In the genomic region with DNA sequence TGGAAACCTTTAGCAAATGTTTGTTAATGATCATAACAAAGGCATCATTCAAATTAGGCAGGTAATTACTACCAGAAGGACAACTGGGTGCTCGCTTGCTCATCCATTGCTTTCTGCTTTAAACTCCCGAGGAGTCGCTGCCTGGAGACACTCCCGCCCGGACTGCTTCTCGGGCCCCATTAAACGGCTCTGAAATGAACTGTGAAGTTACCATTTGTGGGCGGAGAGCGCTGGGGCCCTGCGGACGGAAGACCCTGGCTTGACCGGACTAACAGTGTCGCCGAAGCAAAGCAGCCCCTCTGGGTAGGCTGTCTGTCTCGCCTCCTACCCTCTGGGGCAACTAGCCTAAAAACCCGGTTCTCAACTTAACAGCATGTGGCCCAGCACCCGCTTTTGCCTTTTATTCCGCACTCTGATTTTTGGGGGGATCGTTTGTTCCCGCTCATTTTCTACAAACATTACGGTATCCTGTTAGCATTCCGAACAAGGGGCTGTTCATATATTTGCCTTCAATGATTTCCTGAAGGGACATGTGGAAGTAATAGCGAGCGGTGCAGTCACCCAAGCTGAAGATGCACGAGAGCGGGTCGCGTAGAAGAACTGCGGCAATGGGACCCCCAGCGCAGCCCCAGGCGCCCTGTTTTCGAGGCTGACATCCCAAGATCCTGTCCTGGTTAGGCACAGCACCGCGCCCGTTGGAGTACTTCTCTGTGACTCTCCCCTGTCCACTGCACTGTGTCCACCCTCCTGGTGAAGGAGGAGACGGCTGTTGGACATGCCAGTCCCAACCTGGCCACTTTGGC, we compare ENCODE assay signal across 8 cellular contexts. TPM values are rescaled to one million over a fixed set of nuclear protein-coding genes. Genes with fewer than 3 reads are reported as not detected.
DNase-seq lines count a peak whose midpoint lies in the region; ATAC-seq and TF ChIP-seq lines count a peak whose summit lies in the region.

No MANE protein-coding gene starts in this region.

- DNase-seq in D341Med (ENCODE audit: low spot score) (peak; percentile 39), left cardiac atrium (peak; percentile 45), retinal pigment epithelial cell (ENCODE audit: low read depth) (no peak)
- no peak for DNase-seq in activated T-cell treated with anti-CD3 and anti-CD28 coated beads, Interleukin-2, amount 50 U/mL, for 72 hours
- no peak for DNase-seq in NK-92 treated with Interleukin-12 subunit alpha and Interleukin-12 subunit beta, amount 100 ng/mL, for 24 hours (lab: John Stamatoyannopoulos, UW)

- peak overlapping the region; percentile 73 for H3K4me3 ChIP-seq in retinal pigment epithelial cell (ENCODE audit: low read length)

- peaks cover 49% of the 10 kb centered on the region for H3K4me1 Mint-ChIP-seq in activated T-cell treated with anti-CD3 and anti-CD28 coated beads, Interleukin-2, amount 50 U/mL, for 72 hours (ENCODE audit: low read depth)

- H3K4me3 Mint-ChIP-seq in activated T-cell treated with anti-CD3 and anti-CD28 coated beads, Interleukin-2, amount 50 U/mL, for 72 hours = peak overlapping the region; percentile 71 to 85

- H3K27ac Mint-ChIP-seq in activated T-cell treated with anti-CD3 and anti-CD28 coated beads, Interleukin-2, amount 50 U/mL, for 72 hours = no peak overlapping the region

- peaks cover 98% of the 10 kb centered on the region for H3K27me3 Mint-ChIP-seq in activated T-cell treated with anti-CD3 and anti-CD28 coated beads, Interleukin-2, amount 50 U/mL, for 72 hours (ENCODE audit: low read depth)

- ATAC-seq in HG02852 (IDR thresholded peaks at IDR 0.05; ENCODE audit: unreplicated experiment) = peak; percentile 14
- ATAC-seq in activated T-cell treated with anti-CD3 and anti-CD28 coated beads, Interleukin-2, amount 50 U/mL, for 72 hours (replicated peaks in 1 of 2) = peak; percentile 30
- ATAC-seq in left cardiac atrium = peak; percentile 2 to 12
- ATAC-seq in GM21528 (IDR thresholded peaks at IDR 0.05; ENCODE audit: low FRiP score, unreplicated experiment) = no peak
- ATAC-seq in HG02840 (IDR thresholded peaks at IDR 0.05; ENCODE audit: low FRiP score, unreplicated experiment) = no peak

- intact Hi-C loops in left cardiac atrium (cut with DNase I) = loop anchor here (5.0 to 10.0 kb wide), 6 partner anchors 320 to 1213 kb away; no protein-coding TSS in a partner anchor

- no peak for TF ChIP-seq CTCF in retinal pigment epithelial cell (conservative IDR thresholded peaks at IDR 0.05; ENCODE audit: low read depth, low read length)

- H3K36me3 Mint-ChIP-seq in activated T-cell treated with anti-CD3 and anti-CD28 coated beads, Interleukin-2, amount 50 U/mL, for 72 hours (ENCODE audit: insufficient read depth in 2 of 2) = no peaks in the 10 kb centered on the region

- no peaks in the 10 kb centered on the region for H3K9me3 Mint-ChIP-seq in activated T-cell treated with anti-CD3 and anti-CD28 coated beads, Interleukin-2, amount 50 U/mL, for 72 hours

RNA-seq across cellular contexts. Expression of gene PDGFRA, which starts 1.6 kb away (rescaled TPM):
- under 1 TPM in 1 of 2 donors, not detected in 1; 0.43 TPM for total RNA-seq in activated T-cell treated with anti-CD3 and anti-CD28 coated beads, Interleukin-2, amount 50 U/mL, for 72 hours
- 10 to 100 TPM; 57.4 to 67.9 TPM for total RNA-seq in left cardiac atrium

Comparison
In these comparisons a context has a peak if more than half of its experiments do, and no peak if none do; other contexts are left out.
1. DNase-seq: peak in D341Med (single experiment) and left cardiac atrium (single experiment); none in activated T-cell treated with anti-CD3 and anti-CD28 coated beads, Interleukin-2, amount 50 U/mL, for 72 hours (0 of 2), retinal pigment epithelial cell (single experiment) and NK-92 treated with Interleukin-12 subunit alpha and Interleukin-12 subunit beta, amount 100 ng/mL, for 24 hours (single experiment).
2. ATAC-seq: peak in HG02852 (single experiment), activated T-cell treated with anti-CD3 and anti-CD28 coated beads, Interleukin-2, amount 50 U/mL, for 72 hours (2 of 2) and left cardiac atrium (2 of 2); none in GM21528 (single experiment) and HG02840 (single experiment).
3. RNA of gene PDGFRA, which starts 1.6 kb away (total RNA-seq): 57.4 to 67.9 TPM in left cardiac atrium; 0.43 TPM in activated T-cell treated with anti-CD3 and anti-CD28 coated beads, Interleukin-2, amount 50 U/mL, for 72 hours; every median in the first group is over 10 times any median in the second.